Comparison of ENCODE assay signal across 21 cellular contexts in the genomic region with DNA sequence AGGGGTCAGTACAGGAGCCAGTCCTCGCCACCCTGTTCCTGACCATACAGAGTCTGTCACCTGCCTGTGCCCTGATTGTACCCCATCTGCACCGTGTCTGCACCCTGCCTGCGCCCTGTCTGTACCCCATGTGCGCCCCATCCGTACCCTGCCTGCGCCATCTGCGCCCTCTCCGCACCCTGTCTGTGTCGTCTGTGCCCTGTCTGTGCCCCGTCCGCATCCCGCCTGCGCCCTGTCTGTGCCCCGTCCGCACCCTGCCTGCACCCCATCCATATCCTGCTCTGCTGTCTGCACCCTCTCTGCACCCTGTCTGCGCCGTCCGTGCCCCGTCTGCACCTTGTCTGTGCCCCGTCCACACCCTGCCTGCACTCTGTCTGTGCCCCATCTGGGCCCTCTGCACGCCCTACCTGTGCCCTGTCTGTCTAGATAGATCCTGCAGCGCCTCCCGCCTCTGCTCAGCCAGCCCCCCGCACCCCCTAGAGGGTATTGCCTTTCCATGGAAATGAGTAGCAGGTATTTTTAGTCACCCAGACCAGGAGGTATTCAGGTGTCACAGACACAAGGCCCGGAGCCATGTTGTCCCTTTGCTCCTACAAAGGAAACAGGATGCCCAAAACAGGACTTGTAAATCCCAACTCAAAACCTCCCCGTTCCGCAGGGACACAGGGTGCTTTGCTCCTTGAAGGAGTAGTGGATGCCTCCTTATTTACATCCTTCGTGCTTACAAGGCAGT. TPM values are rescaled to one million over a fixed set of nuclear protein-coding genes. Genes with fewer than 3 reads are reported as not detected.
DNase-seq lines count a peak whose midpoint lies in the region; ATAC-seq, FAIRE-seq and TF ChIP-seq lines count a peak whose summit lies in the region.
"Had no signal": no experiment of that assay in that cellular context is flagged by ENCODE, and none has a peak within 500 bp of the region (broad histone marks: within the 10 kb centered on the region; RNA-seq: fewer than 3 reads in every experiment).

No MANE protein-coding gene starts in this region.

- ATAC-seq in K562 (no peak), left lung (no peak), HG03521 (IDR thresholded peaks at IDR 0.05; ENCODE audit: unreplicated experiment) (no peak)
- ATAC-seq: activated naive CD4-positive, alpha-beta T cell treated with anti-CD3 and anti-CD28 coated beads, Interleukin-2, amount 50 U/mL, for 72 hours; left lobe of liver had no signal

- peaks cover under 1 to 50% of the 10 kb centered on the region in 2 experiments; a peak in 2 of 5 replicates for H3K4me1 ChIP-seq in K562 (replicated peaks in 1 of 2; ENCODE audit: control insufficient read depth in 2 of 2, insufficient read depth in 2 of 2, low read length in 2 of 2)
- peaks cover 0 to 5% of the 10 kb centered on the region in 2 donors for H3K4me1 ChIP-seq in left lung
- H3K4me1 ChIP-seq in spleen: peaks cover 4 to 63% (median 21%) of the 10 kb centered on the region in 6 donors
- H3K4me1 ChIP-seq: suprapubic skin, vagina had no signal

- in situ Hi-C loops in K562 (cut with MboI): no loop called here
- in situ Hi-C loops in ACHN (cut with HindIII; ENCODE audit: low pct_ligation_motif_present, low pct_unique_long_range_greater_than_20kb, low sequenced_read_pairs): no loop called here

- intact Hi-C loops in K562 (cut with micrococcal nuclease) (no loop called here), left lung (cut with DNase I) (no loop called here), spleen (cut with DNase I; ENCODE audit: low total_unique reads) (no loop called here)

- H3K79me2 ChIP-seq in K562 (ENCODE audit: control insufficient read depth, insufficient read depth, low read length): peaks cover 9% of the 10 kb centered on the region; the same call in 2 of the 3 replicates

- FAIRE-seq in K562 (lab: Jason Lieb, UNC): no peak
- FAIRE-seq: RCC 7860 had no signal

- H3K27ac ChIP-seq in K562 (ENCODE audit: extremely low read depth, low read depth, low read length): no peak overlapping the region
- H3K27ac ChIP-seq in left lung: no peak overlapping the region
- no peak overlapping the region for H3K27ac ChIP-seq in spleen
- H3K27ac ChIP-seq: suprapubic skin, vagina had no signal

- peak; percentile 57 for DNase-seq in activated effector memory CD4-positive, alpha-beta T cell treated with anti-CD3 and anti-CD28 coated beads, Interleukin-2, amount 50 U/mL, for 16 hours
- DNase-seq in activated effector memory CD4-positive, alpha-beta T cell treated with Interleukin-2 at 50 U/mL for 16 hours: no peak
- no peak for DNase-seq in K562 (ENCODE audit: extremely low read depth in 1 of 4, low spot score in 3 of 4)
- DNase-seq in left lung: peak; percentile 24 to 73
- peak; percentile 71 for DNase-seq in spleen
- no peak for DNase-seq in ACHN
- no peak for DNase-seq in DMS114 treated with DMSO at 0.1 percent for 48 hours (lab: John Stamatoyannopoulos, UW; ENCODE audit: unreplicated experiment)
- DNase-seq: activated CD4-positive, alpha-beta T cell treated with anti-CD3 and anti-CD28 coated beads for 4 hours; COR-L47; DMS79; effector CD4-positive, alpha-beta T cell; foreskin fibroblast; GOT3; NCI-H146; NCI-H526 had no signal

- H2AFZ ChIP-seq in K562 (ENCODE audit: low read depth, low read length): no peak overlapping the region

- peaks cover 30% of the 10 kb centered on the region for H4K20me1 ChIP-seq in K562 (replicated peaks; ENCODE audit: control insufficient read depth, insufficient read depth, low read length)

- POLR2A ChIA-PET in K562 (lab: Yijun Ruan, JAX): no interaction called here

- H3K27me3 ChIP-seq in K562 (ENCODE audit: control insufficient read depth in 2 of 2, insufficient read depth in 2 of 2, low read length in 2 of 2) (no peaks in the 10 kb centered on the region), left lung (no peaks in the 10 kb centered on the region), spleen (replicated peaks in 1 of 7) (no peaks in the 10 kb centered on the region)
- H3K27me3 ChIP-seq: suprapubic skin, vagina had no signal

- H3K9me3 ChIP-seq in K562 (replicated peaks; ENCODE audit: control insufficient read depth, insufficient read depth, low read depth, low read length): no peaks in the 10 kb centered on the region
- H3K9me3 ChIP-seq in left lung: no peaks in the 10 kb centered on the region
- no peaks in the 10 kb centered on the region for H3K9me3 ChIP-seq in spleen
- H3K9me3 ChIP-seq: suprapubic skin, vagina had no signal

- no peak for TF ChIP-seq EP300 in K562 (IDR thresholded peaks at IDR 0.05; ENCODE audit: low read length)

- H3K36me3 ChIP-seq in K562 (ENCODE audit: control insufficient read depth, insufficient read depth, low read length) (peaks cover 17% of the 10 kb centered on the region; the same call in 2 of the 3 replicates), left lung (peaks cover 0 to 17% of the 10 kb centered on the region in 2 donors), spleen (peaks cover 0 to 68% (median 8%) of the 10 kb centered on the region in 6 donors)
- H3K36me3 ChIP-seq: suprapubic skin, vagina had no signal

- no peak for TF ChIP-seq RAD21 in K562 (CRISPR knock-in tag; conservative IDR thresholded peaks at IDR 0.05 in 1 of 2, IDR thresholded peaks at IDR 0.05 in 1 of 2)

- H3K9ac ChIP-seq in K562 (ENCODE audit: insufficient read depth in 1 of 2, low read depth in 2 of 2, low read length in 2 of 2): peak overlapping the region in 1 of 2 experiments; percentile 69; a peak in 1 of 4 replicates

- H3K4me2 ChIP-seq in K562 (ENCODE audit: insufficient read depth, low read length): no peak overlapping the region

- BruUV-seq in K562 (replicated peaks; lab: Mats Ljungman, UMichigan): no TSS peak

- CTCF ChIA-PET in K562 (lab: Yijun Ruan, JAX; ENCODE audit: low intra/inter-chr PET ratio): no interaction called here

- WGBS in K562 (ENCODE audit: insufficient coverage, low coverage, missing lambda C conversion rate): 90% methylated on average over 28 of the region's 28 CpGs
- WGBS in spleen, 5 donors: 93 to 96% (median 94%) methylated on average over 28 of the region's 28 CpGs

- H3K9me1 ChIP-seq in K562 (ENCODE audit: control insufficient read depth, insufficient read depth, low read length): peaks cover 13% of the 10 kb centered on the region

- TF ChIP-seq CTCF in K562 (IDR thresholded peaks at IDR 0.05 in 2 of 3, conservative IDR thresholded peaks at IDR 0.05 in 1 of 3; ENCODE audit: insufficient read depth in 2 of 3, low read depth in 1 of 3, low read length in 3 of 3) (no peak), left lung (IDR thresholded peaks at IDR 0.05) (no peak), spleen (IDR thresholded peaks at IDR 0.05 in 8 of 11, conservative IDR thresholded peaks at IDR 0.05 in 3 of 11) (no peak)

- H3K4me3 ChIP-seq in K562 (no peak overlapping the region), left lung (no peak overlapping the region), spleen (no peak overlapping the region)
- H3K4me3 ChIP-seq: suprapubic skin, vagina had no signal

- TF ChIP-seq POLR2A in K562 (conservative IDR thresholded peaks at IDR 0.05) (no peak), spleen (IDR thresholded peaks at IDR 0.05) (no peak)

TF ChIP-seq in K562, 482 proteins besides CTCF, POLR2A, EP300 and RAD21:
- no peak for TF ChIP-seq RBBP5 (IDR thresholded peaks at IDR 0.05; ENCODE audit: borderline replicate concordance, insufficient read depth, low read length, poor library complexity, severe bottlenecking)
- peak; percentile 45 for TF ChIP-seq RBFOX2 (IDR thresholded peaks at IDR 0.05; ENCODE audit: low read depth, low read length)

RNA-seq across cellular contexts. Expression of a gene that starts 7.7 kb away (rescaled TPM):
- total RNA-seq in K562 (2011; cell fraction: chromatin; rRNA removed; ENCODE audit: low replicate concordance): 82.6 and 164 TPM in 2 replicates
- total RNA-seq in K562 (2011; cell fraction: nucleolus; rRNA removed): 73.7 and 83.2 TPM in 2 replicates
- 59.2 and 65.8 TPM in 2 replicates for total RNA-seq in K562 (2011; cell fraction: nucleoplasm; rRNA removed)
- total RNA-seq in K562 (2014; rRNA removed) (10.5 and 11.0 TPM in 2 replicates), K562 (2014; rRNA removed; fragmentation: Illumina TruSeq; extraction: Trizol) (3.3 and 4.8 TPM in 2 replicates), K562 (2015; rRNA removed; fragmentation: Illumina TruSeq; extraction: Trizol) (6.2 and 6.9 TPM in 2 replicates), K562 (2021) (23.3 and 26.2 TPM in 2 replicates), left lung (10 to 100 TPM; 13.4 to 16.4 TPM), spleen (10 to 100 TPM in 5 of 7 donors, 1 to 10 TPM in 2; 8.4 to 17.5 (median 10.9) TPM)
- polyA plus RNA-seq in K562 (2011; rRNA removed) (6.7 and 9.8 TPM in 2 replicates), K562 (2014; fragmentation: Illumina TruSeq; extraction: Trizol) (9.6 and 10.4 TPM in 2 replicates), K562 (2014; fragmentation: Nextera tagmentation; extraction: Ambion mirVana) (under 1 TPM; 0.52 to 0.77 TPM), K562 (2014; rRNA removed) (13.9 and 15.3 TPM in 2 replicates), spleen (1 to 10 TPM; 1.2 to 3.4 (median 2.6) TPM)
- 4.6 and 7.6 TPM in 2 replicates for polyA plus RNA-seq in K562 (2011; cell fraction: cytosol; rRNA removed)
- 71.9 and 106 TPM in 2 replicates for polyA plus RNA-seq in K562 (2011; cell fraction: nucleus; rRNA removed)
- polyA plus RNA-seq in K562 (2012): 12.4 and 19.3 TPM in 2 replicates
- 7.0 and 7.9 TPM in 2 replicates for polyA minus RNA-seq in K562 (2011; rRNA and poly(A)+ RNA removed)
- 10.7 and 12.6 TPM in 2 replicates for polyA minus RNA-seq in K562 (2011; cell fraction: cytosol; rRNA and poly(A)+ RNA removed)
- 31.6 and 34.4 TPM in 2 replicates for polyA minus RNA-seq in K562 (2011; cell fraction: nucleus; rRNA and poly(A)+ RNA removed)

RNA-seq across cellular contexts. Expression of a gene that starts 45.8 kb away (rescaled TPM):
- 23.9 and 48.7 TPM in 2 replicates for total RNA-seq in K562 (2011; cell fraction: chromatin; rRNA removed; ENCODE audit: low replicate concordance)
- 31.2 and 38.0 TPM in 2 replicates for total RNA-seq in K562 (2011; cell fraction: nucleolus; rRNA removed)
- 23.7 and 24.4 TPM in 2 replicates for total RNA-seq in K562 (2011; cell fraction: nucleoplasm; rRNA removed)
- total RNA-seq in K562 (2014; rRNA removed) (4.0 and 11.1 TPM in 2 replicates), K562 (2014; rRNA removed; fragmentation: Illumina TruSeq; extraction: Trizol) (7.1 and 7.2 TPM in 2 replicates), K562 (2015; rRNA removed; fragmentation: Illumina TruSeq; extraction: Trizol) (6.1 and 6.4 TPM in 2 replicates), K562 (2021) (14.7 and 15.8 TPM in 2 replicates), left lung (10 to 100 TPM; 35.6 to 82.5 TPM), spleen (100 to 1,000 TPM in 4 of 7 donors, 10 to 100 TPM in 3; 80.3 to 135 (median 109) TPM)
- polyA plus RNA-seq in K562 (2011; rRNA removed) (5.8 and 7.4 TPM in 2 replicates), K562 (2014; fragmentation: Illumina TruSeq; extraction: Trizol) (8.1 and 8.2 TPM in 2 replicates), K562 (2014; fragmentation: Nextera tagmentation; extraction: Ambion mirVana) (1 to 10 TPM; 1.8 to 2.4 TPM), K562 (2014; rRNA removed) (8.3 and 10.8 TPM in 2 replicates), spleen (10 to 100 TPM; 23.2 to 51.5 (median 23.9) TPM)
- 3.5 and 7.3 TPM in 2 replicates for polyA plus RNA-seq in K562 (2011; cell fraction: cytosol; rRNA removed)
- 19.8 and 26.0 TPM in 2 replicates for polyA plus RNA-seq in K562 (2011; cell fraction: nucleus; rRNA removed)
- polyA plus RNA-seq in K562 (2012): 11.8 and 15.5 TPM in 2 replicates
- 2.0 and 5.5 TPM in 2 replicates for polyA minus RNA-seq in K562 (2011; rRNA and poly(A)+ RNA removed)
- 3.7 and 4.5 TPM in 2 replicates for polyA minus RNA-seq in K562 (2011; cell fraction: cytosol; rRNA and poly(A)+ RNA removed)
- 13.6 and 16.0 TPM in 2 replicates for polyA minus RNA-seq in K562 (2011; cell fraction: nucleus; rRNA and poly(A)+ RNA removed)

Comparison
In these comparisons a context has a peak if more than half of its experiments do, and no peak if none do; other contexts are left out.
1. DNase-seq: peak in activated effector memory CD4-positive, alpha-beta T cell treated with anti-CD3 and anti-CD28 coated beads, Interleukin-2, amount 50 U/mL, for 16 hours (single experiment), left lung (2 of 2) and spleen (single experiment); none in activated effector memory CD4-positive, alpha-beta T cell treated with Interleukin-2 at 50 U/mL for 16 hours (single experiment), K562 (0 of 4), ACHN (single experiment) and DMS114 treated with DMSO at 0.1 percent for 48 hours (single experiment).